In the genomic region with DNA sequence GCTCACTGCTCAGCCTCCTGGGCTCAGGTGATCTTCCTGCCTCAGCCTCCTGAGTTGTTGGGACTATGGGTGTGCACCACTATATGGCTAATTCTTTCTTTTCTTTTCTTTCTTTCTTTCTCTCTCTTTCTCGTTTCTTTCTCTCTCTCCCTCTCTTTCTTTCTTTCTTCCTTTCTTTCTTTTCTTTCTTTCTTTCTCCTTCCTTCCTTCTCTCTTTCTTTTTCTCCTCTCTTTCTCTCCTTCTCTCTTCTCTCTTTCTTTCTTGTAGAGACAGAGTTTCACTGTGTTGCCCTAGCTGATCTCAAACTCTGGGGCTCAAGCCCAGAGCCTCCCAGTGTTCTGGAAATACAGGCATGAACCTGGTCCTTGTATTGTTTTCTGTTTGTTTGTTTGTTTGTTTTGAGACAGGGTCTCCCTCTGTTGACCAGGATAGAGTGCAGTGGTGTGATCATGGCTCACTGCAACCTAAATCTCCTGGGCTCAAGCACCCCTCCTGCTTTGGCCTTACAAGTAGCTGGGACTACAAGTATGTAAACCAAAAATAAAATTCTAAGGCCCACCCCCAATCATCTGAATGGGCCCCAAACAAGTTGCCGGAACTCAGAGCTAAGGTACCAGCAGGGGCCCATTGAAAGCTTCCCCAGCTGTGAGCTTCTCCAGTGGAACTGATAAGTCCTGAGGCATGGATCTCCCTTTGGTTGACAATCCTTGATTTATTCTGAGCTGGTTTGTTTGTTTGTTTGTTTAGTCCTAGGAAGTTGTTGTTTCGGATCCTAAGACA, we compare ENCODE assay signal across 34 cellular contexts. TPM values are rescaled to one million over a fixed set of nuclear protein-coding genes. Genes with fewer than 3 reads are reported as not detected.
"Had no signal": no experiment of that assay in that cellular context is flagged by ENCODE, and none has a peak within 500 bp of the region (broad histone marks: within the 10 kb centered on the region; RNA-seq: fewer than 3 reads in every experiment).

No MANE protein-coding gene starts in this region.

- H3K4me3 ChIP-seq: adrenal gland, body of pancreas, gastrocnemius medialis, hepatocyte, ovary, prostate gland, skin epidermis, thoracic aorta, uterus had no signal

- H3K4me1 Mint-ChIP-seq: activated B cell treated with CpG ODN at 0.5 μM for 24 hours; activated naive CD8-positive, alpha-beta T cell treated with anti-CD3 and anti-CD28 coated beads for 36 hours; nephron; stimulated activated effector memory CD8-positive, alpha-beta T cell treated with anti-CD3 and anti-CD28 coated beads, Interleukin-12 subunit alpha, Interleukin-12 subunit beta, amount 100 ng/mL, for 72 hours had no signal

- H3K4me1 ChIP-seq: adrenal gland, body of pancreas, gastrocnemius medialis, prostate gland, uterus had no signal

- H3K36me3 ChIP-seq: adrenal gland, gastrocnemius medialis, ovary, prostate gland, thoracic aorta, uterus had no signal

- H3K27ac Mint-ChIP-seq: activated B cell treated with CpG ODN at 0.5 μM for 24 hours; activated naive CD4-positive, alpha-beta T cell treated with anti-CD3 and anti-CD28 coated beads for 36 hours; activated naive CD8-positive, alpha-beta T cell treated with anti-CD3 and anti-CD28 coated beads for 36 hours; activated T-helper 1 cell treated with anti-CD3 and anti-CD28 coated beads, Interleukin-12 subunit alpha, Interleukin-12 subunit beta, Interleukin-2, Interleukin-4 antibody, amounts not matched to agents 30 ng/mL and 10 ng/mL and 1 ng/mL, durations not matched to agents 14 hours and 24 hours and 36 hours; nephron; stimulated activated effector memory CD8-positive, alpha-beta T cell treated with anti-CD3 and anti-CD28 coated beads, Interleukin-12 subunit alpha, Interleukin-12 subunit beta, amount 100 ng/mL, for 72 hours; stimulated activated naive CD8-positive, alpha-beta T cell treated with anti-CD3 and anti-CD28 coated beads, Interleukin-15, Interleukin-2, amounts not matched to agents 100 ng/mL and 50 ng/mL, for 24 hours had no signal

- ATAC-seq: body of pancreas; gastrocnemius medialis; left cardiac atrium; left ventricle myocardium superior; sciatic nerve; stimulated activated effector memory CD8-positive, alpha-beta T cell treated with anti-CD3 and anti-CD28 coated beads, Interleukin-12 subunit alpha, Interleukin-12 subunit beta, amount 100 ng/mL, for 72 hours had no signal

- H3K4me3 Mint-ChIP-seq: activated B cell treated with CpG ODN at 0.5 μM for 24 hours; activated naive CD4-positive, alpha-beta T cell treated with anti-CD3 and anti-CD28 coated beads for 36 hours; activated naive CD8-positive, alpha-beta T cell treated with anti-CD3 and anti-CD28 coated beads for 36 hours; activated T-helper 1 cell treated with anti-CD3 and anti-CD28 coated beads, Interleukin-12 subunit alpha, Interleukin-12 subunit beta, Interleukin-2, Interleukin-4 antibody, amounts not matched to agents 30 ng/mL and 10 ng/mL and 1 ng/mL, durations not matched to agents 14 hours and 24 hours and 36 hours; nephron; stimulated activated effector memory CD8-positive, alpha-beta T cell treated with anti-CD3 and anti-CD28 coated beads, Interleukin-12 subunit alpha, Interleukin-12 subunit beta, amount 100 ng/mL, for 72 hours; stimulated activated naive CD8-positive, alpha-beta T cell treated with anti-CD3 and anti-CD28 coated beads, Interleukin-15, Interleukin-2, amounts not matched to agents 100 ng/mL and 50 ng/mL, for 24 hours had no signal

- H3K27me3 ChIP-seq: adrenal gland, body of pancreas, hepatocyte, ovary, uterus had no signal

- FAIRE-seq: colon, keratinocyte had no signal

- H3K9me3 Mint-ChIP-seq: activated B cell treated with CpG ODN at 0.5 μM for 24 hours; activated naive CD4-positive, alpha-beta T cell treated with anti-CD3 and anti-CD28 coated beads for 36 hours; activated naive CD8-positive, alpha-beta T cell treated with anti-CD3 and anti-CD28 coated beads for 36 hours; activated T-helper 1 cell treated with anti-CD3 and anti-CD28 coated beads, Interleukin-12 subunit alpha, Interleukin-12 subunit beta, Interleukin-2, Interleukin-4 antibody, amounts not matched to agents 30 ng/mL and 10 ng/mL and 1 ng/mL, durations not matched to agents 14 hours and 24 hours and 36 hours; nephron; stimulated activated effector memory CD8-positive, alpha-beta T cell treated with anti-CD3 and anti-CD28 coated beads, Interleukin-12 subunit alpha, Interleukin-12 subunit beta, amount 100 ng/mL, for 72 hours; stimulated activated naive CD8-positive, alpha-beta T cell treated with anti-CD3 and anti-CD28 coated beads, Interleukin-15, Interleukin-2, amounts not matched to agents 100 ng/mL and 50 ng/mL, for 24 hours had no signal

- H3K79me2 ChIP-seq: hepatocyte had no signal

- H3K4me2 ChIP-seq: hepatocyte had no signal

- H2AFZ ChIP-seq: hepatocyte had no signal

- H3K27ac ChIP-seq: adrenal gland, body of pancreas, gastrocnemius medialis, hepatocyte, ovary, prostate gland, skin epidermis, thoracic aorta, uterus had no signal

- H3K9me3 ChIP-seq: adrenal gland, body of pancreas, gastrocnemius medialis, ovary, prostate gland, thoracic aorta, uterus had no signal

- H3K36me3 Mint-ChIP-seq: activated naive CD8-positive, alpha-beta T cell treated with anti-CD3 and anti-CD28 coated beads for 36 hours; stimulated activated effector memory CD8-positive, alpha-beta T cell treated with anti-CD3 and anti-CD28 coated beads, Interleukin-12 subunit alpha, Interleukin-12 subunit beta, amount 100 ng/mL, for 72 hours had no signal

- DNase-seq: activated B cell treated with CpG ODN at 0.5 μM for 24 hours; activated CD8-positive, alpha-beta memory T cell treated with anti-CD3 and anti-CD28 coated beads, Interleukin-2, amount 50 U/mL, for 4 hours; activated effector memory CD4-positive, alpha-beta T cell treated with anti-CD3 and anti-CD28 coated beads, Interleukin-2, amount 50 U/mL, for 16 hours; activated naive CD4-positive, alpha-beta T cell treated with anti-CD3 and anti-CD28 coated beads for 36 hours; activated naive CD8-positive, alpha-beta T cell treated with anti-CD3 and anti-CD28 coated beads for 36 hours; activated T-cell treated with anti-CD3 and anti-CD28 coated beads, Interleukin-2, amount 50 U/mL, for 1 hour; adrenal gland; aorta; body of pancreas; dermis blood vessel endothelial cell; effector CD8-positive, alpha-beta T cell; gastrocnemius medialis; glutamatergic neuron; left cardiac atrium; left ventricle myocardium superior; ovary; retina; stimulated activated CD4-positive, alpha-beta T cell treated with anti-CD3 and anti-CD28 coated beads, Interleukin-12 subunit alpha, Interleukin-12 subunit beta, amount 100 ng/mL, for 4 hours; stimulated activated CD4-positive, alpha-beta T cell treated with anti-CD3 and anti-CD28 coated beads, Interleukin-4, amount 100 ng/mL, for 24 hours; T-helper 2 cell; trophoblast cell; uterus had no signal

RNA-seq across cellular contexts. Expression of a gene that starts 37.7 kb away (rescaled TPM):
- total RNA-seq: body of pancreas, left ventricle myocardium superior, lung microvascular endothelial cell had no signal
